ENCODE assay signal across 21 cellular contexts in genomic region chr4:67934628-67935027, GRCh38. TPM values are rescaled to one million over a fixed set of nuclear protein-coding genes. Genes with fewer than 3 reads are reported as not detected.
DNase-seq lines count a peak whose midpoint lies in the region; ATAC-seq, FAIRE-seq and TF ChIP-seq lines count a peak whose summit lies in the region.
"Had no signal": no experiment of that assay in that cellular context is flagged by ENCODE, and none has a peak within 500 bp of the region (broad histone marks: within the 10 kb centered on the region; RNA-seq: fewer than 3 reads in every experiment).

No MANE protein-coding gene starts in this region.

- H3K36me3 ChIP-seq in endothelial cell of umbilical vein (ENCODE audit: control insufficient read depth in 2 of 2, extremely low read depth in 1 of 2, insufficient read depth in 2 of 2, low read length in 2 of 2): no peaks in the 10 kb centered on the region
- H3K36me3 ChIP-seq in heart left ventricle: no peaks in the 10 kb centered on the region
- H3K36me3 ChIP-seq: esophagus muscularis mucosa, SJCRH30, tibial nerve had no signal

- peaks cover 2% of the 10 kb centered on the region for H3K27me3 Mint-ChIP-seq in activated T-cell treated with anti-CD3 and anti-CD28 coated beads, Interleukin-2, amount 50 U/mL, for 4 hours (ENCODE audit: low read depth)
- H3K27me3 Mint-ChIP-seq: CD4-positive, alpha-beta T cell had no signal

- intact Hi-C loops in endothelial cell of umbilical vein (cut with micrococcal nuclease): no loop called here
- intact Hi-C loops in heart left ventricle (cut with DNase I): no loop called here

- POLR2A ChIA-PET in endothelial cell of umbilical vein (lab: Charles Lee): no interaction called here

- no peaks in the 10 kb centered on the region for H3K4me1 ChIP-seq in endothelial cell of umbilical vein (ENCODE audit: control insufficient read depth, extremely low read depth, insufficient read depth, low read length)
- no peaks in the 10 kb centered on the region for H3K4me1 ChIP-seq in heart left ventricle
- H3K4me1 ChIP-seq: esophagus muscularis mucosa, SJCRH30, tibial nerve had no signal

- H3K9me1 ChIP-seq in endothelial cell of umbilical vein (replicated peaks; ENCODE audit: control insufficient read depth, extremely low read depth, insufficient read depth, low read length): no peaks in the 10 kb centered on the region

- dilution Hi-C loops in endothelial cell of umbilical vein (cut with MboI; ENCODE audit: extremely low pct_ligation_motif_present, low sequenced_read_pairs): no loop called here

- CTCF ChIA-PET in endothelial cell of umbilical vein (lab: Charles Lee): interaction anchor here (1.0 kb wide), 1 partner anchor 24 kb away, joined by 3 read pairs; no protein-coding TSS in a partner anchor

- TF ChIP-seq CTCF in endothelial cell of umbilical vein (IDR thresholded peaks at IDR 0.05; ENCODE audit: extremely low read depth in 1 of 2, insufficient read depth in 1 of 2, low read depth in 1 of 2, low read length in 2 of 2) (no peak), heart left ventricle (IDR thresholded peaks at IDR 0.05) (no peak)

- FAIRE-seq in endothelial cell of umbilical vein (lab: Jason Lieb, UNC): no peak
- FAIRE-seq: G401.6, TTC549 had no signal

- H3K79me2 ChIP-seq in endothelial cell of umbilical vein (ENCODE audit: control insufficient read depth, insufficient read depth, low read length): no peaks in the 10 kb centered on the region

- H3K27me3 ChIP-seq in endothelial cell of umbilical vein (ENCODE audit: control insufficient read depth in 2 of 2, insufficient read depth in 2 of 2, low read length in 2 of 2) (peaks cover 0 to 1% of the 10 kb centered on the region in 2 experiments), heart left ventricle (no peaks in the 10 kb centered on the region)
- H3K27me3 ChIP-seq: esophagus muscularis mucosa, SJCRH30, tibial nerve had no signal

- H3K27ac ChIP-seq in endothelial cell of umbilical vein (ENCODE audit: insufficient read depth, low read depth, low read length): no peak overlapping the region
- no peak overlapping the region for H3K27ac ChIP-seq in heart left ventricle
- H3K27ac ChIP-seq: 22Rv1, esophagus muscularis mucosa, SJCRH30, tibial nerve had no signal

- no peaks in the 10 kb centered on the region for H3K4me1 Mint-ChIP-seq in activated T-cell treated with anti-CD3 and anti-CD28 coated beads, Interleukin-2, amount 50 U/mL, for 4 hours (ENCODE audit: low read depth)

- H3K4me3 Mint-ChIP-seq in activated T-cell treated with anti-CD3 and anti-CD28 coated beads, Interleukin-2, amount 50 U/mL, for 4 hours: no peak overlapping the region
- H3K4me3 Mint-ChIP-seq: activated CD8-positive, alpha-beta T cell treated with anti-CD3 and anti-CD28 coated beads for 36 hours; CD4-positive, alpha-beta T cell had no signal

- no peak overlapping the region for H3K9ac ChIP-seq in endothelial cell of umbilical vein (replicated peaks; ENCODE audit: extremely low read depth, insufficient read depth, low read length)

- H3K9me3 ChIP-seq in endothelial cell of umbilical vein (replicated peaks; ENCODE audit: control insufficient read depth, insufficient read depth, low read length) (no peaks in the 10 kb centered on the region), heart left ventricle (peaks cover 0 to 18% (median 0%) of the 10 kb centered on the region in 12 donors)
- H3K9me3 ChIP-seq: SJCRH30 had no signal

- H4K20me1 ChIP-seq in endothelial cell of umbilical vein (replicated peaks; ENCODE audit: control insufficient read depth, extremely low read depth, insufficient read depth, low read length): no peaks in the 10 kb centered on the region

- TF ChIP-seq POLR2A in endothelial cell of umbilical vein (IDR thresholded peaks at IDR 0.05; ENCODE audit: low read depth, low read length) (no peak), heart left ventricle (IDR thresholded peaks at IDR 0.05) (no peak)

- BruUV-seq in endothelial cell of umbilical vein (replicated peaks; lab: Mats Ljungman, UMichigan): no TSS peak

- 24 to 32% (median 25%) methylated on average over 2 of the region's 2 CpGs for WGBS in heart left ventricle, 4 donors

- peaks cover 9% of the 10 kb centered on the region for H3K9me3 Mint-ChIP-seq in activated T-cell treated with anti-CD3 and anti-CD28 coated beads, Interleukin-2, amount 50 U/mL, for 4 hours
- H3K9me3 Mint-ChIP-seq: activated T-helper 2 cell treated with anti-CD3 and anti-CD28 coated beads, Interferon-gamma antibody, Interleukin-2, Interleukin-4, amounts not matched to agents 10 μg/mL and 5 μg/mL and 100 μg/mL, durations not matched to agents 14 hours and 24 hours and 36 hours had no signal

- DNase-seq in NCI-H2029 (lab: John Stamatoyannopoulos, UW): peak; percentile 17
- DNase-seq in NCI-H2029 treated with DMSO at 0.1 percent for 48 hours (lab: John Stamatoyannopoulos, UW): no peak
- DNase-seq in NCI-H345 treated with DMSO at 0.1 percent for 48 hours (lab: John Stamatoyannopoulos, UW; ENCODE audit: unreplicated experiment): peak; percentile 31
- DNase-seq in endothelial cell of umbilical vein (ENCODE audit: low read depth, low spot score): peak; percentile 89
- no peak for DNase-seq in heart left ventricle
- no peak for DNase-seq in activated CD4-positive, CD25-positive, alpha-beta regulatory T cell treated with anti-CD3 and anti-CD28 coated beads, Interleukin-2, amount 50 U/mL, for 72 hours
- DNase-seq in T-helper 1 cell: no peak
- no peak for DNase-seq in activated T-cell treated with anti-CD3 and anti-CD28 coated beads, Interleukin-2, amount 50 U/mL, for 4 hours
- DNase-seq: activated CD8-positive, alpha-beta T cell treated with anti-CD3 and anti-CD28 coated beads for 36 hours; amygdala; CD4-positive, alpha-beta T cell; retina; SJCRH30 had no signal

- ATAC-seq in heart left ventricle: no peak
- ATAC-seq in activated T-cell treated with anti-CD3 and anti-CD28 coated beads, Interleukin-2, amount 50 U/mL, for 4 hours: no peak
- ATAC-seq: activated CD8-positive, alpha-beta T cell treated with anti-CD3 and anti-CD28 coated beads for 36 hours had no signal

- no peak overlapping the region for H3K4me2 ChIP-seq in endothelial cell of umbilical vein (ENCODE audit: insufficient read depth, low read length)

- H2AFZ ChIP-seq in endothelial cell of umbilical vein (ENCODE audit: low read depth, low read length): no peak overlapping the region

- H3K4me3 ChIP-seq in endothelial cell of umbilical vein (replicated peaks in 1 of 3; ENCODE audit: insufficient read depth in 1 of 3, low read depth in 1 of 3, low read length in 3 of 3) (no peak overlapping the region), heart left ventricle (no peak overlapping the region)
- H3K4me3 ChIP-seq: esophagus muscularis mucosa, lung, SJCRH30, tibial nerve had no signal

- H3K36me3 Mint-ChIP-seq in activated T-cell treated with anti-CD3 and anti-CD28 coated beads, Interleukin-2, amount 50 U/mL, for 4 hours (ENCODE audit: insufficient read depth): no peaks in the 10 kb centered on the region

TF ChIP-seq in endothelial cell of umbilical vein, 7 proteins besides CTCF, POLR2A, EP300 and RAD21:
- TF ChIP-seq JUN (IDR thresholded peaks at IDR 0.05; ENCODE audit: borderline replicate concordance, insufficient read depth, insufficient read length, low read depth): no peak
- no peak for TF ChIP-seq FOS (IDR thresholded peaks at IDR 0.05; ENCODE audit: borderline replicate concordance, insufficient read depth, low read length)
- TF ChIP-seq MYC (IDR thresholded peaks at IDR 0.05; ENCODE audit: low read depth, low read length): no peak
- TF ChIP-seq POLR2AphosphoS5 (IDR thresholded peaks at IDR 0.05; ENCODE audit: insufficient read depth, low read depth, low read length): no peak
- no peak for TF ChIP-seq MAX (IDR thresholded peaks at IDR 0.05; ENCODE audit: insufficient read depth, insufficient read length)
- no peak for TF ChIP-seq EZH2 (IDR thresholded peaks at IDR 0.05; ENCODE audit: borderline replicate concordance, low read depth, low read length, severe bottlenecking)
- TF ChIP-seq GATA2 (IDR thresholded peaks at IDR 0.05; ENCODE audit: insufficient read depth, insufficient read length, low read depth, low read length): no peak
TF ChIP-seq in endothelial cell of umbilical vein: peak in this region for 0.

RNA-seq across cellular contexts. Expression of gene TMPRSS11A, which starts 28.7 kb away (rescaled TPM):
- total RNA-seq in endothelial cell of umbilical vein (not detected in 2 replicates), heart left ventricle (not detected)
- polyA plus RNA-seq in endothelial cell of umbilical vein (not detected in 2 replicates), heart left ventricle (not detected)
- not detected in 2 replicates for polyA plus RNA-seq in endothelial cell of umbilical vein (2011; cell fraction: cytosol; rRNA removed)
- polyA plus RNA-seq in endothelial cell of umbilical vein (2011; cell fraction: nucleus; rRNA removed): not detected in 2 replicates
- polyA plus RNA-seq in endothelial cell of umbilical vein (2012): not detected in 2 replicates
- not detected in 2 replicates for polyA minus RNA-seq in endothelial cell of umbilical vein
- polyA minus RNA-seq in endothelial cell of umbilical vein (2011; cell fraction: cytosol; rRNA and poly(A)+ RNA removed): not detected
- not detected in 2 replicates for polyA minus RNA-seq in endothelial cell of umbilical vein (2011; cell fraction: nucleus; rRNA and poly(A)+ RNA removed)
- total RNA-seq in activated T-cell treated with anti-CD3 and anti-CD28 coated beads, Interleukin-2, amount 50 U/mL, for 4 hours: not detected
- total RNA-seq: activated CD8-positive, alpha-beta T cell treated with anti-CD3 and anti-CD28 coated beads for 36 hours; activated T-helper 2 cell treated with anti-CD3 and anti-CD28 coated beads, Interferon-gamma antibody, Interleukin-2, Interleukin-4, amounts not matched to agents 10 μg/mL and 5 μg/mL and 100 μg/mL, durations not matched to agents 14 hours and 24 hours and 36 hours; CD4-positive, alpha-beta T cell; lung; SJCRH30; tibial nerve had no signal
- polyA plus RNA-seq: lung, neural cell had no signal

RNA-seq across cellular contexts. Expression of gene TMPRSS11D, which starts 50.8 kb away (rescaled TPM):
- not detected in 2 replicates for total RNA-seq in endothelial cell of umbilical vein
- polyA plus RNA-seq in endothelial cell of umbilical vein: 0.03 TPM in 1 of 2 replicates, not detected in the other
- not detected in 2 replicates for polyA plus RNA-seq in endothelial cell of umbilical vein (2011; cell fraction: cytosol; rRNA removed)
- not detected in 2 replicates for polyA plus RNA-seq in endothelial cell of umbilical vein (2011; cell fraction: nucleus; rRNA removed)
- polyA plus RNA-seq in endothelial cell of umbilical vein (2012): not detected in 2 replicates
- polyA minus RNA-seq in endothelial cell of umbilical vein: not detected in 2 replicates
- polyA minus RNA-seq in endothelial cell of umbilical vein (2011; cell fraction: cytosol; rRNA and poly(A)+ RNA removed): not detected
- polyA minus RNA-seq in endothelial cell of umbilical vein (2011; cell fraction: nucleus; rRNA and poly(A)+ RNA removed): not detected in 2 replicates
- not detected for total RNA-seq in heart left ventricle
- polyA plus RNA-seq in heart left ventricle: not detected
- total RNA-seq in activated T-cell treated with anti-CD3 and anti-CD28 coated beads, Interleukin-2, amount 50 U/mL, for 4 hours: not detected
- total RNA-seq: activated CD8-positive, alpha-beta T cell treated with anti-CD3 and anti-CD28 coated beads for 36 hours; activated T-helper 2 cell treated with anti-CD3 and anti-CD28 coated beads, Interferon-gamma antibody, Interleukin-2, Interleukin-4, amounts not matched to agents 10 μg/mL and 5 μg/mL and 100 μg/mL, durations not matched to agents 14 hours and 24 hours and 36 hours; CD4-positive, alpha-beta T cell; esophagus muscularis mucosa; lung; SJCRH30; tibial nerve had no signal
- polyA plus RNA-seq: neural cell had no signal

Comparison
In these comparisons a context has a peak if more than half of its experiments do, and no peak if none do; other contexts are left out.
1. DNase-seq: peak in NCI-H2029 (single experiment), NCI-H345 treated with DMSO at 0.1 percent for 48 hours (single experiment) and endothelial cell of umbilical vein (single experiment); none in NCI-H2029 treated with DMSO at 0.1 percent for 48 hours (single experiment), heart left ventricle (0 of 5), activated CD4-positive, CD25-positive, alpha-beta regulatory T cell treated with anti-CD3 and anti-CD28 coated beads, Interleukin-2, amount 50 U/mL, for 72 hours (single experiment), T-helper 1 cell (0 of 5) and activated T-cell treated with anti-CD3 and anti-CD28 coated beads, Interleukin-2, amount 50 U/mL, for 4 hours (single experiment).